ENCODE assay signal across 8 cellular contexts in genomic region chr16:50665128-50665878, GRCh38. TPM values are rescaled to one million over a fixed set of nuclear protein-coding genes. Genes with fewer than 3 reads are reported as not detected.
DNase-seq lines count a peak whose midpoint lies in the region; ATAC-seq, FAIRE-seq and TF ChIP-seq lines count a peak whose summit lies in the region.

No MANE protein-coding gene starts in this region.

- FAIRE-seq in RCC 7860 (lab: Jason Lieb, UNC): peak; percentile 4

- H3K4me3 Mint-ChIP-seq in nephron progenitor cell: peak overlapping the region; percentile 64
- H3K4me3 Mint-ChIP-seq in stimulated activated naive B cell treated with anti-CD40 and anti-IgM and Interleukin-4, amounts not matched to agents 10 μg/mL and 1 μg/mL and 100 μg/mL, for 72 hours: peak overlapping the region; percentile 82 to 90

- H3K36me3 Mint-ChIP-seq in nephron progenitor cell (ENCODE audit: low read depth): peaks cover 7% of the 10 kb centered on the region
- H3K36me3 Mint-ChIP-seq in stimulated activated naive B cell treated with anti-CD40 and anti-IgM and Interleukin-4, amounts not matched to agents 10 μg/mL and 1 μg/mL and 100 μg/mL, for 72 hours: peaks cover 11 to 25% of the 10 kb centered on the region in 2 donors

- H3K4me1 Mint-ChIP-seq in nephron progenitor cell: peaks cover 22% of the 10 kb centered on the region
- H3K4me1 Mint-ChIP-seq in stimulated activated naive B cell treated with anti-CD40 and anti-IgM and Interleukin-4, amounts not matched to agents 10 μg/mL and 1 μg/mL and 100 μg/mL, for 72 hours: peaks cover 22 to 32% of the 10 kb centered on the region in 2 donors

- peak; percentile 67 to 76 for ATAC-seq in stimulated activated naive B cell treated with anti-CD40 and anti-IgM and Interleukin-4, amounts not matched to agents 10 μg/mL and 1 μg/mL and 100 μg/mL, for 72 hours (replicated peaks)
- no peak for ATAC-seq in GM19324 (IDR thresholded peaks at IDR 0.05; ENCODE audit: low FRiP score, unreplicated experiment)

- peak overlapping the region; percentile 62 for H3K4me3 ChIP-seq in fibroblast of villous mesenchyme (ENCODE audit: low read depth, low read length)

- H3K9me3 Mint-ChIP-seq in nephron progenitor cell: peaks cover 7% of the 10 kb centered on the region
- H3K9me3 Mint-ChIP-seq in stimulated activated naive B cell treated with anti-CD40 and anti-IgM and Interleukin-4, amounts not matched to agents 10 μg/mL and 1 μg/mL and 100 μg/mL, for 72 hours: peaks cover 0 to 3% of the 10 kb centered on the region in 2 donors

- H3K27me3 Mint-ChIP-seq in nephron progenitor cell (ENCODE audit: low read depth, poor library complexity): no peaks in the 10 kb centered on the region
- H3K27me3 Mint-ChIP-seq in stimulated activated naive B cell treated with anti-CD40 and anti-IgM and Interleukin-4, amounts not matched to agents 10 μg/mL and 1 μg/mL and 100 μg/mL, for 72 hours: no peaks in the 10 kb centered on the region

- TF ChIP-seq CTCF in fibroblast of villous mesenchyme (IDR thresholded peaks at IDR 0.05; ENCODE audit: insufficient read depth, low read depth, low read length): peak; percentile 80
- peak; percentile 91 for TF ChIP-seq CTCF in nephron progenitor cell (IDR thresholded peaks at IDR 0.05)

- DNase-seq in EL (peak; percentile 72), HS-5 (ENCODE audit: low read depth) (peak; percentile 13), RCC 7860 (ENCODE audit: low spot score) (peak; percentile 10), fibroblast of villous mesenchyme (ENCODE audit: low read depth) (peak; percentile 68), nephron progenitor cell (peak; percentile 93)
- DNase-seq in activated effector memory CD4-positive, alpha-beta T cell treated with anti-CD3 and anti-CD28 coated beads, Interleukin-2, amount 50 U/mL, for 16 hours: peak; percentile 93
- DNase-seq in stimulated activated naive B cell treated with anti-CD40 and anti-IgM and Interleukin-4, amounts not matched to agents 10 μg/mL and 1 μg/mL and 100 μg/mL, for 72 hours: peak; percentile 63

- H3K27ac Mint-ChIP-seq in nephron progenitor cell: no peak overlapping the region
- H3K27ac Mint-ChIP-seq in stimulated activated naive B cell treated with anti-CD40 and anti-IgM and Interleukin-4, amounts not matched to agents 10 μg/mL and 1 μg/mL and 100 μg/mL, for 72 hours: peak overlapping the region; percentile 92

RNA-seq across cellular contexts. Expression of gene SNX20, which starts 15.8 kb away (rescaled TPM):
- total RNA-seq in fibroblast of villous mesenchyme: not detected in 2 replicates

RNA-seq across cellular contexts. Expression of gene NOD2, which starts 28.1 kb away (rescaled TPM):
- not detected in 2 replicates for total RNA-seq in fibroblast of villous mesenchyme

Comparison
In these comparisons a context has a peak if more than half of its experiments do, and no peak if none do; other contexts are left out.
1. DNase-seq: peak in every context shown above with its lines; median percentile 93 in activated effector memory CD4-positive, alpha-beta T cell treated with anti-CD3 and anti-CD28 coated beads, Interleukin-2, amount 50 U/mL, for 16 hours; 93 in nephron progenitor cell; 72 in EL; 68 in fibroblast of villous mesenchyme; 63 in stimulated activated naive B cell treated with anti-CD40 and anti-IgM and Interleukin-4, amounts not matched to agents 10 μg/mL and 1 μg/mL and 100 μg/mL, for 72 hours; 13 in HS-5; 10 in RCC 7860.